In genomic region chr11:19868281-19868821, GRCh38 we compare ENCODE assay signal across 10 cellular contexts.
A peak's percentile ranks its signal among the peaks of the same experiment; 100 is the strongest.
DNase-seq lines count a peak whose midpoint lies in the region; ATAC-seq and TF ChIP-seq lines count a peak whose summit lies in the region.
"Had no signal": no experiment of that assay in that cellular context is flagged by ENCODE, and none has a peak within 500 bp of the region (broad histone marks: within the 10 kb centered on the region; RNA-seq: fewer than 3 reads in every experiment).

No MANE protein-coding gene starts in this region.

- H3K4me3 ChIP-seq in ascending aorta = no peak overlapping the region
- H3K4me3 ChIP-seq in heart right ventricle = no peak overlapping the region
- H3K4me3 ChIP-seq in aorta (ENCODE audit: low read length in 2 of 2) = no peak overlapping the region
- no peak overlapping the region for H3K4me3 ChIP-seq in WERI-Rb-1 (ENCODE audit: low read depth, low read length)
- H3K4me3 ChIP-seq: BLaER1 had no signal

- DNase-seq in NCI-H510A (lab: John Stamatoyannopoulos, UW) (peak; percentile 9), NCI-H510A treated with DMSO at 0.1 percent for 48 hours (lab: John Stamatoyannopoulos, UW) (no peak), ascending aorta (ENCODE audit: low spot score in 2 of 2) (no peak), heart right ventricle (peak in 1 of 2 donors; percentile 86), aorta (peak in 1 of 2 donors; percentile 59), omental fat pad (ENCODE audit: low spot score) (no peak), dedifferentiated amniotic fluid mesenchymal stem cell (ENCODE audit: extremely low spot score) (no peak), WERI-Rb-1 (no peak)
- DNase-seq: naive B cell had no signal

- H3K4me1 ChIP-seq in ascending aorta = peaks cover 24 to 62% of the 10 kb centered on the region in 2 donors
- H3K4me1 ChIP-seq in heart right ventricle = peaks cover 2 to 73% (median 60%) of the 10 kb centered on the region in 9 donors
- peaks cover 10 to 12% of the 10 kb centered on the region in 2 donors for H3K4me1 ChIP-seq in aorta (ENCODE audit: control insufficient read depth in 1 of 2, insufficient read depth in 2 of 2, low read length in 2 of 2)
- H3K4me1 ChIP-seq: BLaER1 had no signal

- peaks cover 22 to 41% of the 10 kb centered on the region in 2 donors for H3K36me3 ChIP-seq in ascending aorta
- H3K36me3 ChIP-seq in heart right ventricle = no peaks in the 10 kb centered on the region
- H3K36me3 ChIP-seq in aorta (ENCODE audit: control insufficient read depth in 1 of 2, insufficient read depth in 2 of 2, low read length in 1 of 2) = peaks cover 0 to 7% of the 10 kb centered on the region in 2 donors
- H3K36me3 ChIP-seq in WERI-Rb-1 = no peaks in the 10 kb centered on the region
- H3K36me3 ChIP-seq: BLaER1 had no signal

- no peak for TF ChIP-seq CTCF in ascending aorta (IDR thresholded peaks at IDR 0.05)
- no peak for TF ChIP-seq CTCF in heart right ventricle (IDR thresholded peaks at IDR 0.05)
- no peak for TF ChIP-seq CTCF in omental fat pad (IDR thresholded peaks at IDR 0.05)
- no peak for TF ChIP-seq CTCF in WERI-Rb-1 (IDR thresholded peaks at IDR 0.05; ENCODE audit: low read depth, low read length)

- 22 to 35% methylated on average over 6 of the region's 6 CpGs for WGBS in heart right ventricle, 2 donors
- 12 to 13% methylated on average over 6 of the region's 6 CpGs for WGBS in aorta, 2 donors

- ATAC-seq in heart right ventricle = peak; percentile 77 to 92 (median 85)
- no peak for ATAC-seq in aorta (ENCODE audit: low FRiP score)
- no peak for ATAC-seq in omental fat pad (ENCODE audit: low FRiP score)

- no peaks in the 10 kb centered on the region for H3K27me3 ChIP-seq in ascending aorta
- no peaks in the 10 kb centered on the region for H3K27me3 ChIP-seq in heart right ventricle
- no peaks in the 10 kb centered on the region for H3K27me3 ChIP-seq in aorta (ENCODE audit: control insufficient read depth in 1 of 2, insufficient read depth in 2 of 2, low read length in 1 of 2)
- peaks cover 84% of the 10 kb centered on the region for H3K27me3 ChIP-seq in WERI-Rb-1 (ENCODE audit: insufficient read depth, low read depth, severe bottlenecking)
- H3K27me3 ChIP-seq: BLaER1 had no signal

- intact Hi-C loops in ascending aorta (cut with DNase I) (no loop called here), heart right ventricle (cut with DNase I) (no loop called here), aorta (cut with DNase I) (no loop called here)

- H3K27ac ChIP-seq in ascending aorta (peak overlapping the region; percentile 39 to 58), heart right ventricle (peak overlapping the region in 8 of 10 donors; percentile 43 to 87 (median 68)), aorta (ENCODE audit: low read depth in 1 of 2, low read length in 2 of 2) (peak overlapping the region; percentile 29 to 33), WERI-Rb-1 (no peak overlapping the region)
- H3K27ac ChIP-seq: BLaER1 had no signal

- no peaks in the 10 kb centered on the region for H3K9me3 ChIP-seq in ascending aorta
- no peaks in the 10 kb centered on the region for H3K9me3 ChIP-seq in heart right ventricle
- no peaks in the 10 kb centered on the region for H3K9me3 ChIP-seq in aorta (ENCODE audit: control insufficient read depth, low read length)
- no peaks in the 10 kb centered on the region for H3K9me3 ChIP-seq in WERI-Rb-1 (ENCODE audit: severe bottlenecking)
- H3K9me3 ChIP-seq: BLaER1 had no signal

Comparison
In these comparisons a context has a peak if more than half of its experiments do, and no peak if none do; other contexts are left out.
1. ATAC-seq: peak in heart right ventricle (8 of 8); none in aorta (single experiment) and omental fat pad (single experiment).